Comparison of ENCODE assay signal across 9 cellular contexts in genomic region chr12:118488034-118488433, GRCh38.
"Had no signal": no experiment of that assay in that cellular context is flagged by ENCODE, and none has a peak within 500 bp of the region (broad histone marks: within the 10 kb centered on the region; RNA-seq: fewer than 3 reads in every experiment).

No MANE protein-coding gene starts in this region.

- H3K27ac ChIP-seq: GM23248 had no signal

- H2AFZ ChIP-seq: GM23248, GM23338 had no signal

- H3K9me3 ChIP-seq: HAP-1 had no signal

- H3K9ac ChIP-seq: GM23248 had no signal

- H3K4me2 ChIP-seq: GM23338 had no signal

- H3K4me3 ChIP-seq: GM23248, GM23338, HAP-1 had no signal

- DNase-seq: GM23248, GOT3, H7, H9, HCEC 1CT, HFFc6 had no signal

- ATAC-seq: GM23338, HCT116 had no signal

- H3K4me1 ChIP-seq: HAP-1 had no signal

- H3K36me3 ChIP-seq: HAP-1 had no signal
